7 cellular contexts compared by ENCODE assay signal in the genomic region with DNA sequence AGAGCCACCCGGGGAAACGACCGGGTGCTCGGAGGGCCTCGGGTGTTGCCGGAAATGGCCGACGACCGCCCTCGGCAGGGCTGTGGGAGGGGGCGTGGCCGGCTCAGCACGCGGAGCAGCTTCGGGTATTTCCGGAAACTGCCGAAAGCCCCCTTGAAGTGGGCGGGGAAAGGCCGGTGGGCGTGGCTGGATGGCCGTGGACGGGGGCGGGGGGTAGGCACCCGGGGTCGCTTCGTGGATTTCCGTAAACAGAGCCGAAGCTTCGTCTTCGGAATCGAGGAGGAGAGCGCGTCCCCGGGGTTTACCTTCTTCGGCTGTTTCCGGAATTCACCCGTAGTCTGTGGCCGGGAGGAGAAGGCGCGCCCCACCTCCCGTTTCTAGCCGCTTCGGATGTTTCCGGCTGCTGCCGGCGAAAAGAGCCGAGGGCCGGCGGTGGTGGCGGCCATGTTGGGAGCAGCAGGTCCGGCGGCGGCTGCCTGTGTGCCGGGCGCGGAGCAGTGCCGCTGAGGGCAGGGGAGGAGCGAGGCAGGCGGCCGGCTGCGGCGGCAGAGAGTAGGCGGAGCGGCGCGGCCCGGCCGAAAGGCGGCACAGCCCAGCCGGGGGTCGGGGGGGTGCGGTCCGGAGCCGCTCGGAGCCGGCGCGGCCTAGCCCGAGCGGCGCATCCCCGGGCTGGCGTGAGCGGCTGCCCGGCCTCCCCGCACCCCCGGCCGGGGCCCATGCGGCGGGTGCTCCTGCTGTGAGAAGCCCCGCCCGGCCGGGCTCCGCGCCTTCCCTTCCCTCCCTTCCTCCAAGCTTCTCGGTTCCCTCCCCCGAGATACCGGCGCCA. TPM values are rescaled to one million over a fixed set of nuclear protein-coding genes. Genes with fewer than 3 reads are reported as not detected.
A peak's percentile ranks its signal among the peaks of the same experiment; 100 is the strongest.
DNase-seq lines count a peak whose midpoint lies in the region; ATAC-seq lines count a peak whose summit lies in the region.

A gene (plus strand): TSS at position 429 of the 826 bp plus-strand sequence. CDS start 397 bp downstream, at position 826.

- DNase-seq in NCI-H2081 (lab: John Stamatoyannopoulos, UW) = peak; percentile 98 to 100
- DNase-seq in T1000 (lab: John Stamatoyannopoulos, UW) = peak; percentile 98
- peak; percentile 99 for DNase-seq in astrocyte of the hippocampus (ENCODE audit: low read depth, low spot score)
- DNase-seq in hepatic stellate cell (ENCODE audit: low spot score) = peak; percentile 95
- peak; percentile 87 for DNase-seq in renal cortical epithelial cell (ENCODE audit: low read depth)

- ATAC-seq in GM18508 (IDR thresholded peaks at IDR 0.05; ENCODE audit: insufficient read depth, unreplicated experiment) = peak; percentile 45
- peak; percentile 72 for ATAC-seq in HG03025 (IDR thresholded peaks at IDR 0.05; ENCODE audit: low FRiP score, unreplicated experiment)

RNA-seq across cellular contexts. Expression of the gene that starts here (rescaled TPM):
- total RNA-seq in renal cortical epithelial cell = 12.5 and 25.2 TPM in 2 replicates

Comparison
In these comparisons a context has a peak if more than half of its experiments do, and no peak if none do; other contexts are left out.
1. Peak in every context shown above with its lines: DNase-seq and ATAC-seq.